Comparison of ENCODE assay signal across 1 cellular context in genomic region chr2:235924675-235925063, GRCh38.
TF ChIP-seq lines count a peak whose summit lies in the region.

No MANE protein-coding gene starts in this region.

TF ChIP-seq in HepG2, 621 proteins besides CTCF, POLR2A, EP300 and RAD21 (continued from another document and continues in another):
- TF ChIP-seq UBTF (CRISPR knock-in tag; IDR thresholded peaks at IDR 0.05) (no peak), KDM5B (CRISPR knock-in tag; IDR thresholded peaks at IDR 0.05; ENCODE audit: borderline replicate concordance) (no peak; the same call in 1 of the 2 replicates), HHEX (CRISPR knock-in tag; IDR thresholded peaks at IDR 0.05) (no peak), TOE1 (CRISPR knock-in tag; IDR thresholded peaks at IDR 0.05) (no peak), ZNF549 (CRISPR knock-in tag; IDR thresholded peaks at IDR 0.05) (no peak), ZNF232 (CRISPR knock-in tag; IDR thresholded peaks at IDR 0.05; ENCODE audit: borderline replicate concordance) (no peak), ZNF607 (CRISPR knock-in tag; IDR thresholded peaks at IDR 0.05; ENCODE audit: borderline replicate concordance) (no peak), ZNF816 (CRISPR knock-in tag; IDR thresholded peaks at IDR 0.05; ENCODE audit: borderline replicate concordance) (no peak), ZNF766 (CRISPR knock-in tag; IDR thresholded peaks at IDR 0.05; ENCODE audit: borderline replicate concordance) (no peak), ZBTB2 (CRISPR knock-in tag; IDR thresholded peaks at IDR 0.05; ENCODE audit: low read depth) (no peak), HINFP (CRISPR knock-in tag; IDR thresholded peaks at IDR 0.05; ENCODE audit: low read depth) (no peak), ZNF577 (CRISPR knock-in tag; IDR thresholded peaks at IDR 0.05; ENCODE audit: borderline replicate concordance, low read depth) (no peak), ZNF274 (CRISPR knock-in tag; IDR thresholded peaks at IDR 0.05) (no peak), NR2F6 (IDR thresholded peaks at IDR 0.05) (no peak), NR2F6 (CRISPR knock-in tag; IDR thresholded peaks at IDR 0.05) (no peak; the same call in 1 of the 2 replicates), KAT8 (CRISPR knock-in tag; IDR thresholded peaks at IDR 0.05) (no peak), ZFP90 (CRISPR knock-in tag; IDR thresholded peaks at IDR 0.05; ENCODE audit: borderline replicate concordance) (no peak), ATF7 (IDR thresholded peaks at IDR 0.05) (no peak), ATF7 (CRISPR knock-in tag; IDR thresholded peaks at IDR 0.05) (no peak; the same call in 1 of the 2 replicates), REPIN1 (CRISPR knock-in tag; IDR thresholded peaks at IDR 0.05; ENCODE audit: borderline replicate concordance, low read depth) (no peak), ZNF576 (CRISPR knock-in tag; IDR thresholded peaks at IDR 0.05) (no peak), CEBPZ (IDR thresholded peaks at IDR 0.05; ENCODE audit: low read length) (no peak), ERF (CRISPR knock-in tag; IDR thresholded peaks at IDR 0.05) (peak; percentile 73), TRAFD1 (CRISPR knock-in tag; IDR thresholded peaks at IDR 0.05; ENCODE audit: borderline replicate concordance) (no peak), TCF7L2 (IDR thresholded peaks at IDR 0.05; ENCODE audit: low read depth, low read length) (no peak), TEF (CRISPR knock-in tag; IDR thresholded peaks at IDR 0.05) (no peak), ATRX (CRISPR knock-in tag; IDR thresholded peaks at IDR 0.05; ENCODE audit: borderline replicate concordance) (no peak), HIVEP1 (CRISPR knock-in tag; IDR thresholded peaks at IDR 0.05) (peak; percentile 83), CEBPB (IDR thresholded peaks at IDR 0.05; ENCODE audit: borderline replicate concordance, low read depth, low read length) (peak; percentile 68; the same call in 1 of the 2 replicates), ZNF619 (CRISPR knock-in tag; IDR thresholded peaks at IDR 0.05) (no peak; the same call in 1 of the 2 replicates), ZNF615 (CRISPR knock-in tag; IDR thresholded peaks at IDR 0.05; ENCODE audit: borderline replicate concordance) (no peak), ZNF772 (CRISPR knock-in tag; IDR thresholded peaks at IDR 0.05) (peak; percentile 21; the same call in 1 of the 2 replicates), LCORL (IDR thresholded peaks at IDR 0.05) (peak; percentile 56; the same call in 1 of the 2 replicates), LCORL (CRISPR knock-in tag; IDR thresholded peaks at IDR 0.05) (peak; percentile 92), ISL2 (CRISPR knock-in tag; IDR thresholded peaks at IDR 0.05) (0 out of 2 replicates have a peak, but pooled peaks have one; percentile 34), NFIC (IDR thresholded peaks at IDR 0.05; ENCODE audit: low read length) (no peak), BHLHE40 (IDR thresholded peaks at IDR 0.05; ENCODE audit: low read length) (no peak), MBNL3 (CRISPR knock-in tag; conservative IDR thresholded peaks at IDR 0.05) (no peak), MAX (IDR thresholded peaks at IDR 0.05) (peak; percentile 55), ZNF205 (CRISPR knock-in tag; IDR thresholded peaks at IDR 0.05) (no peak), RBM39 (IDR thresholded peaks at IDR 0.05; ENCODE audit: low read depth, low read length, poor library complexity, severe bottlenecking) (no peak), GLMP (CRISPR knock-in tag; IDR thresholded peaks at IDR 0.05; ENCODE audit: borderline replicate concordance) (no peak), PITX1 (CRISPR knock-in tag; IDR thresholded peaks at IDR 0.05) (peak; percentile 71), FUBP1 (CRISPR knock-in tag; IDR thresholded peaks at IDR 0.05; ENCODE audit: borderline replicate concordance) (no peak), ETV6 (CRISPR knock-in tag; conservative IDR thresholded peaks at IDR 0.05) (no peak), ZFP36 (IDR thresholded peaks at IDR 0.05; ENCODE audit: borderline replicate concordance, low read depth, low read length, partially characterized antibody) (no peak), ETS1 (CRISPR knock-in tag; IDR thresholded peaks at IDR 0.05) (no peak), TBX3 (IDR thresholded peaks at IDR 0.05; ENCODE audit: borderline replicate concordance) (no peak), ZSCAN21 (CRISPR knock-in tag; IDR thresholded peaks at IDR 0.05; ENCODE audit: borderline replicate concordance) (no peak), CSRNP2 (CRISPR knock-in tag; conservative IDR thresholded peaks at IDR 0.05; ENCODE audit: low read depth) (no peak)
